2 cellular contexts compared by ENCODE assay signal in genomic region chr19:34172661-34173144, GRCh38.
A peak's percentile ranks its signal among the peaks of the same experiment; 100 is the strongest.
TF ChIP-seq lines count a peak whose summit lies in the region.

No MANE protein-coding gene starts in this region.

TF ChIP-seq in GM23338, 12 proteins besides CTCF, POLR2A, EP300 and RAD21:
- TF ChIP-seq NANOG (IDR thresholded peaks at IDR 0.05; ENCODE audit: borderline replicate concordance) (no peak), POLR2AphosphoS5 (IDR thresholded peaks at IDR 0.05; ENCODE audit: low read depth) (no peak; the same call in 1 of the 2 replicates), ZNF331 (CRISPR knock-in tag; IDR thresholded peaks at IDR 0.05; ENCODE audit: low read depth) (no peak), ZNF114 (CRISPR knock-in tag; IDR thresholded peaks at IDR 0.05) (no peak), STAT1 (IDR thresholded peaks at IDR 0.05; ENCODE audit: unreplicated experiment) (no peak), CREB1 (CRISPR knock-in tag; IDR thresholded peaks at IDR 0.05; ENCODE audit: low read depth) (no peak)
TF ChIP-seq in GM23338: peak in this region for 0.

TF ChIP-seq in GM12878, 131 proteins besides CTCF, POLR2A, EP300 and RAD21:
- TF ChIP-seq CHD1 (IDR thresholded peaks at IDR 0.05; ENCODE audit: low read depth, low read length) = 0 out of 2 replicates have a peak, but pooled peaks have one; percentile 63
- TF ChIP-seq LARP7 (IDR thresholded peaks at IDR 0.05) = peak; percentile 62; the same call in 1 of the 2 replicates
- TF ChIP-seq ESRRA (IDR thresholded peaks at IDR 0.05; ENCODE audit: low read length) = no peak
- peak; percentile 26; the same call in 1 of the 2 replicates for TF ChIP-seq GATAD2B (conservative IDR thresholded peaks at IDR 0.05; ENCODE audit: low read depth)
- TF ChIP-seq CREM (IDR thresholded peaks at IDR 0.05; ENCODE audit: low read depth) = 0 out of 2 replicates have a peak, but pooled peaks have one; percentile 1
- no peak for TF ChIP-seq YY1 (IDR thresholded peaks at IDR 0.05; ENCODE audit: low read depth, low read length)
- TF ChIP-seq WRNIP1 (IDR thresholded peaks at IDR 0.05; ENCODE audit: borderline replicate concordance, low read depth, low read length) = peak; percentile 81; the same call in 1 of the 2 replicates
- TF ChIP-seq SPI1 (IDR thresholded peaks at IDR 0.05; ENCODE audit: borderline replicate concordance, insufficient read depth, low read depth, low read length) = no peak
